In the genomic region with DNA sequence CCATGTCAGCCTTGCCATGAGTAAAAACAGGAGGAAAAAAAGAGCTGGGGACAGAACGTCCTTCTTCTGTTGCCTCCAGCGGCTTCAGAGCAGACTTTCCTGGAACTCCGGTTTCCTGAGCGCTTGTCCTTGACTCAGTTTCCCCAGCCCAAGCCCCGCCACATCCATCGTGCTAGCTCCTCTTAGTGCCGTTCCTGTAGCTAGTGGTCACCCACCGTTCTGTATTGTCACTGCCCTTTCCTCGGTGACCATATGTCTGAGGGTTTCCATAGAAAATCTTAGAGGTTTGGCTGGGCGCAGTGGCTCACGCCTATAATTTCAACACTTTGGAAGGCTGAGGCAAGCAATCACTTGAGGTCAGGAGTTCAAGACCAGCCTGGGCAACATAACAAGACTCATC, we compare ENCODE assay signal across 24 cellular contexts.
"Had no signal": no experiment of that assay in that cellular context is flagged by ENCODE, and none has a peak within 500 bp of the region (broad histone marks: within the 10 kb centered on the region; RNA-seq: fewer than 3 reads in every experiment).

No MANE protein-coding gene starts in this region.

- H3K4me3 ChIP-seq: lower lobe of right lung, ovary, psoas muscle, right lobe of liver, smooth muscle cell, stomach, testis, tibial artery, vagina had no signal

- ATAC-seq: effector memory CD8-positive, alpha-beta T cell; left ventricle myocardium superior; lower lobe of right lung; natural killer cell; psoas muscle; right lobe of liver; stimulated activated effector memory CD8-positive, alpha-beta T cell treated with anti-CD3 and anti-CD28 coated beads, Interleukin-12 subunit alpha, Interleukin-12 subunit beta, amount 100 ng/mL, for 72 hours had no signal

- H3K9me3 Mint-ChIP-seq: effector memory CD8-positive, alpha-beta T cell; memory B cell; natural killer cell; stimulated activated effector memory CD8-positive, alpha-beta T cell treated with anti-CD3 and anti-CD28 coated beads, Interleukin-12 subunit alpha, Interleukin-12 subunit beta, amount 100 ng/mL, for 72 hours; type B pancreatic cell had no signal

- H3K36me3 Mint-ChIP-seq: natural killer cell had no signal

- H3K27ac Mint-ChIP-seq: effector memory CD8-positive, alpha-beta T cell; immature natural killer cell; memory B cell; natural killer cell; stimulated activated effector memory CD8-positive, alpha-beta T cell treated with anti-CD3 and anti-CD28 coated beads, Interleukin-12 subunit alpha, Interleukin-12 subunit beta, amount 100 ng/mL, for 72 hours; type B pancreatic cell had no signal

- H3K36me3 ChIP-seq: ovary had no signal

- H3K27me3 Mint-ChIP-seq: effector memory CD8-positive, alpha-beta T cell; memory B cell; type B pancreatic cell had no signal

- DNase-seq: cortex of kidney; effector memory CD8-positive, alpha-beta T cell; hypothalamus; immature natural killer cell; islet precursor cell; left ventricle myocardium superior; lower lobe of right lung; natural killer cell; occipital lobe; psoas muscle; right lobe of liver; stimulated activated CD4-positive, alpha-beta T cell treated with anti-CD3 and anti-CD28 coated beads, Interleukin-2, amount 100 ng/mL, for 24 hours; stimulated activated CD4-positive, alpha-beta T cell treated with anti-CD3 and anti-CD28 coated beads, Interleukin-4, amount 100 ng/mL, for 24 hours; stimulated activated naive CD4-positive, alpha-beta T cell treated with Interleukin-2 at 50 U/mL for 16 hours; stomach; substantia nigra; testis had no signal

- H3K4me3 Mint-ChIP-seq: effector memory CD8-positive, alpha-beta T cell; immature natural killer cell; memory B cell; natural killer cell; stimulated activated effector memory CD8-positive, alpha-beta T cell treated with anti-CD3 and anti-CD28 coated beads, Interleukin-12 subunit alpha, Interleukin-12 subunit beta, amount 100 ng/mL, for 72 hours; type B pancreatic cell had no signal

- H3K27me3 ChIP-seq: ovary, right lobe of liver, stomach, testis, tibial artery, vagina had no signal

- H3K9me3 ChIP-seq: lower lobe of right lung, ovary, psoas muscle, right lobe of liver, stomach, testis, tibial artery, vagina had no signal

- H3K27ac ChIP-seq: lower lobe of right lung, ovary, psoas muscle, right lobe of liver, stomach, testis, tibial artery, vagina had no signal
